In the genomic region with DNA sequence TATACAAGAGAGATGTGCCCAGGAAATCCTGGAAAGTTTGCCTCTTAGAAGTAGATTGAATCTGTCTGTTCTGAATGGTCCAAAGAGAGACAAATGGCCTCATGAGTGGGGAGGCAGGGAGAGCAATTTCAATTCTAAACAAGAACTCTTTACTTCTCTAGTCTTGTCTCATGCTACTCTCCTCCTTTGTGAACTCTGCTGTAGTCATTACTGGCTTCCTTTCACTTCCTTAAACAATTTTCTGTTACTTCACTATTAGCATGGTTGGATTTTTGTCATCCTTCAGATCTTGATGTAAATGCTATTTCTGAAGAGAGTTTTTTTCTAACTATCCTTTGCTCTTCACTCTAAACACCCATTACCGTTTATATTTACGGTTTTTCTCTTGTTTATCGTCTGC, we compare ENCODE assay signal across 2 cellular contexts.
TF ChIP-seq lines count a peak whose summit lies in the region.

No MANE protein-coding gene starts in this region.

TF ChIP-seq in GM12891, 5 proteins besides CTCF, POLR2A, EP300 and RAD21 (continued from another document):
- no peak for TF ChIP-seq POLR2AphosphoS5 (IDR thresholded peaks at IDR 0.05; ENCODE audit: low read depth, low read length)

TF ChIP-seq in GM12878, 131 proteins besides CTCF, POLR2A, EP300 and RAD21:
- TF ChIP-seq ZBTB4 (CRISPR knock-in tag; IDR thresholded peaks at IDR 0.05) (no peak), SPI1 (IDR thresholded peaks at IDR 0.05; ENCODE audit: borderline replicate concordance, insufficient read depth, low read depth, low read length) (peak; percentile 43; the same call in 1 of the 2 replicates)
